Comparison of ENCODE assay signal across 18 cellular contexts in the genomic region with DNA sequence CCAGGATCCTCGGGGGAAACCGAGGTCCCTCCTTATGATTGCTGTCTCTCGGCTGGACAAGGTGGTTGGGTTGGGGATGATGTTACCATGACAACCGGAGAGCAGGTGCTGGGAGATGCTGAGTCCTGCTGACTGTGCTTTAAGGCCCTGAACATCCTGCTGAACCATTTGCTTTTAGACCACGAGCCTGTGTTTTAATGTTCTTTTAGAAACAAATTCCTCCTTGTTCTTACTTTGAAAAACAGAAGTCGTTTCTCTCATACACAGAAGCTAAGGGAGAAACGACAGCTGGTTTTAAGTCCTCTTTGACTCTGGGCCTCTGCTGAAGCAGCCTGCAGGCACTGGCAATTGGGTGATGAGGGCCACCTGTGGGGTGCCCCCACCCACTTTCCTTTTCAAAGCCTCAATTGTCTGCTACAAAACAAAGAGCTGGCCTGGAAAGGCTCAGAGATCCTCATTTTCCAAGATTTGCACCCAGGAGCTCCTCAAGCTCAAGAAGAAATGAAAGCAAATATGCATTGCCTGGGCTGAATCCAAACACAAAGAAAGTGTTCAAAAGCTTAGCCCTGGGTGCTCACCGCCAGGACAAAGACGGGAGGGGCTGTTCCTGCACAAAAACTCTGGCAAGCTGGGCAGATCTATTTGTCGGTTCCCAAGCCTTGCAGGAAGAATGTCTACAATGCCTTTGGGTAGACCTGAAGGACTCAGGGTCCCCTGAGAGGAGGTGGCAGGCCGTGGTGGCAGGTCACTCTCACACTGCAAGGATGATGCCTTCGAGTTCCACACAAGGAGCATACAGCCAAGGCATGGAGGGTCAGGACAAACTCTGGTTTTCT.
DNase-seq lines count a peak whose midpoint lies in the region; ATAC-seq, FAIRE-seq and TF ChIP-seq lines count a peak whose summit lies in the region.
"Had no signal": no experiment of that assay in that cellular context is flagged by ENCODE, and none has a peak within 500 bp of the region (broad histone marks: within the 10 kb centered on the region; RNA-seq: fewer than 3 reads in every experiment).

No MANE protein-coding gene starts in this region.

- H4K20me1 ChIP-seq in GM12878 (ENCODE audit: control insufficient read depth, insufficient read depth), result no peaks in the 10 kb centered on the region

- H3K4me1 Mint-ChIP-seq in activated T-cell treated with anti-CD3 and anti-CD28 coated beads, Interleukin-2, amount 50 U/mL, for 24 hours (ENCODE audit: low read depth), result no peaks in the 10 kb centered on the region

- WGBS in GM12878 (ENCODE audit: insufficient coverage, insufficient replicate concordance, low lambda C conversion rate, missing lambda C conversion rate), result 86% methylated on average over 12 of the region's 12 CpGs
- WGBS in spleen, 5 donors, result 82 to 89% (median 85%) methylated on average over 12 of the region's 12 CpGs

- peaks cover 32% of the 10 kb centered on the region for H3K36me3 Mint-ChIP-seq in activated T-cell treated with anti-CD3 and anti-CD28 coated beads, Interleukin-2, amount 50 U/mL, for 24 hours (ENCODE audit: low read depth)
- H3K36me3 Mint-ChIP-seq: type B pancreatic cell had no signal

- no peaks in the 10 kb centered on the region for H3K4me1 ChIP-seq in GM12878 (ENCODE audit: control insufficient read depth, insufficient read depth, low read length)
- peaks cover 0 to 4% (median 0%) of the 10 kb centered on the region in 6 donors for H3K4me1 ChIP-seq in spleen
- H3K4me1 ChIP-seq: prostate gland had no signal

- H2AFZ ChIP-seq in GM12878 (ENCODE audit: control insufficient read depth, low read depth, low read length), result no peak overlapping the region

- BruUV-seq in GM12878 (replicated peaks; lab: Mats Ljungman, UMichigan), result no TSS peak

- FAIRE-seq in GM12878 (lab: Jason Lieb, UNC), result no peak

- no peaks in the 10 kb centered on the region for H3K27me3 Mint-ChIP-seq in activated T-cell treated with anti-CD3 and anti-CD28 coated beads, Interleukin-2, amount 50 U/mL, for 24 hours
- H3K27me3 Mint-ChIP-seq: B cell had no signal

- RAD21 ChIA-PET in GM12878 (lab: Charles Lee; ENCODE audit: unreplicated experiment), result no interaction called here

- no peak for TF ChIP-seq CTCF in GM12878 (IDR thresholded peaks at IDR 0.05 in 2 of 3, conservative IDR thresholded peaks at IDR 0.05 in 1 of 3; ENCODE audit: control insufficient read depth in 2 of 3, extremely low read depth in 1 of 3, insufficient read depth in 1 of 3, low read depth in 3 of 3, low read length in 3 of 3)
- no peak for TF ChIP-seq CTCF in spleen (IDR thresholded peaks at IDR 0.05 in 8 of 11, conservative IDR thresholded peaks at IDR 0.05 in 3 of 11)

- H3K79me2 ChIP-seq in GM12878 (ENCODE audit: control insufficient read depth, insufficient read depth, low read length), result no peaks in the 10 kb centered on the region

- CTCF ChIA-PET in GM12878 (lab: Yijun Ruan, JAX), result interaction anchor here (0.9 to 1.4 kb wide), 2 partner anchors 17 to 273 kb away, joined by 3 to 4 read pairs; no protein-coding TSS in a partner anchor

- SMC1A ChIA-PET in GM12878 (lab: Charles Lee; ENCODE audit: uncharacterized antibody, unreplicated experiment), result interaction anchor here (0.6 kb wide), 1 partner anchor 527 kb away, joined by 4 read pairs; no protein-coding TSS in a partner anchor

- no peak overlapping the region for H3K4me3 Mint-ChIP-seq in activated T-cell treated with anti-CD3 and anti-CD28 coated beads, Interleukin-2, amount 50 U/mL, for 24 hours
- H3K4me3 Mint-ChIP-seq: B cell, type B pancreatic cell had no signal

- ATAC-seq in GM12878 (no peak), HG03442 (IDR thresholded peaks at IDR 0.05; ENCODE audit: unreplicated experiment) (no peak)

- H3K27me3 ChIP-seq in GM12878 (replicated peaks in 1 of 2; ENCODE audit: control insufficient read depth in 2 of 2, insufficient read depth in 2 of 2, low read length in 1 of 2), result no peaks in the 10 kb centered on the region
- H3K27me3 ChIP-seq in spleen (replicated peaks in 1 of 7), result no peaks in the 10 kb centered on the region

- intact Hi-C loops in GM12878 (cut with micrococcal nuclease; ENCODE audit: unreplicated experiment), result no loop called here
- intact Hi-C loops in spleen (cut with DNase I; ENCODE audit: low total_unique reads), result no loop called here

- DNase-seq in NCI-H1417 (lab: John Stamatoyannopoulos, UW) (peak in 2 of 3 experiments; percentile 67 to 91), GM12878 (ENCODE audit: low read depth, low spot score) (no peak), hippocampal formation (lab: John Stamatoyannopoulos, UW) (peak; percentile 24 to 58), spleen (peak; percentile 51), GDM1 (lab: John Stamatoyannopoulos, UW) (no peak)
- no peak for DNase-seq in activated T-cell treated with anti-CD3 and anti-CD28 coated beads, Interleukin-2, amount 50 U/mL, for 24 hours
- DNase-seq: cortex of kidney; DMS 273 treated with DMSO at 0.1 percent for 48 hours; erythroblast; NCI-H1694 treated with DMSO at 0.1 percent for 48 hours; NCI-H524; stimulated activated CD4-positive, alpha-beta T cell treated with anti-CD3 and anti-CD28 coated beads, Interleukin-1b, Interleukin-23, amount 100 ng/mL, for 48 hours; T-helper 2 cell had no signal

- no peak for TF ChIP-seq RAD21 in GM12878 (IDR thresholded peaks at IDR 0.05; ENCODE audit: insufficient read depth, low read depth, low read length)

- in situ Hi-C loops in GM12878 (cut with MboI), result no loop called here

- TF ChIP-seq EP300 in GM12878 (IDR thresholded peaks at IDR 0.05; ENCODE audit: borderline replicate concordance in 1 of 2, control insufficient read depth in 1 of 2, low read depth in 2 of 2, low read length in 2 of 2), result no peak

- H3K27ac ChIP-seq in GM12878 (ENCODE audit: control insufficient read depth, insufficient read depth) (no peak overlapping the region), spleen (no peak overlapping the region)
- H3K27ac ChIP-seq: RWPE1 had no signal

- no peak overlapping the region for H3K4me3 ChIP-seq in GM12878
- no peak overlapping the region for H3K4me3 ChIP-seq in spleen
- H3K4me3 ChIP-seq: prostate gland had no signal

- H3K36me3 ChIP-seq in GM12878 (ENCODE audit: control insufficient read depth in 2 of 2, insufficient read depth in 2 of 2, low read length in 1 of 2), result no peaks in the 10 kb centered on the region; a peak in 1 of 4 replicates
- H3K36me3 ChIP-seq in spleen, result peaks cover 0 to 74% (median 7%) of the 10 kb centered on the region in 6 donors
- H3K36me3 ChIP-seq: prostate gland had no signal

- H3K27ac Mint-ChIP-seq in activated T-cell treated with anti-CD3 and anti-CD28 coated beads, Interleukin-2, amount 50 U/mL, for 24 hours, result no peak overlapping the region
- H3K27ac Mint-ChIP-seq: B cell, type B pancreatic cell had no signal

- TF ChIP-seq POLR2A in GM12878 (IDR thresholded peaks at IDR 0.05; ENCODE audit: low read depth, low read length), result no peak
- no peak for TF ChIP-seq POLR2A in spleen (IDR thresholded peaks at IDR 0.05)

- POLR2A ChIA-PET in GM12878 (lab: Charles Lee), result no interaction called here

- no peak overlapping the region for H3K4me2 ChIP-seq in GM12878 (ENCODE audit: control insufficient read depth, insufficient read depth)

- no peaks in the 10 kb centered on the region for H3K9me3 ChIP-seq in GM12878 (replicated peaks; ENCODE audit: control insufficient read depth, insufficient read depth, low read length)
- no peaks in the 10 kb centered on the region for H3K9me3 ChIP-seq in spleen
- H3K9me3 ChIP-seq: prostate gland had no signal

- H3K9me3 Mint-ChIP-seq in activated T-cell treated with anti-CD3 and anti-CD28 coated beads, Interleukin-2, amount 50 U/mL, for 24 hours, result no peaks in the 10 kb centered on the region
- H3K9me3 Mint-ChIP-seq: type B pancreatic cell had no signal

- no peak overlapping the region for H3K9ac ChIP-seq in GM12878 (ENCODE audit: control insufficient read depth, insufficient read depth, low read length)

TF ChIP-seq in GM12878, 131 proteins besides CTCF, POLR2A, EP300 and RAD21:
- 0 out of 2 replicates have a peak, but pooled peaks have one; percentile 24 for TF ChIP-seq BMI1 (IDR thresholded peaks at IDR 0.05; ENCODE audit: borderline replicate concordance)
- no peak for TF ChIP-seq NR2C1 (IDR thresholded peaks at IDR 0.05)

Comparison
In these comparisons a context has a peak if more than half of its experiments do, and no peak if none do; other contexts are left out.
1. DNase-seq: peak in NCI-H1417 (2 of 3), hippocampal formation (2 of 2) and spleen (single experiment); none in GM12878 (single experiment), activated T-cell treated with anti-CD3 and anti-CD28 coated beads, Interleukin-2, amount 50 U/mL, for 24 hours (single experiment) and GDM1 (single experiment).